Comparison of ENCODE assay signal across 26 cellular contexts in the genomic region with DNA sequence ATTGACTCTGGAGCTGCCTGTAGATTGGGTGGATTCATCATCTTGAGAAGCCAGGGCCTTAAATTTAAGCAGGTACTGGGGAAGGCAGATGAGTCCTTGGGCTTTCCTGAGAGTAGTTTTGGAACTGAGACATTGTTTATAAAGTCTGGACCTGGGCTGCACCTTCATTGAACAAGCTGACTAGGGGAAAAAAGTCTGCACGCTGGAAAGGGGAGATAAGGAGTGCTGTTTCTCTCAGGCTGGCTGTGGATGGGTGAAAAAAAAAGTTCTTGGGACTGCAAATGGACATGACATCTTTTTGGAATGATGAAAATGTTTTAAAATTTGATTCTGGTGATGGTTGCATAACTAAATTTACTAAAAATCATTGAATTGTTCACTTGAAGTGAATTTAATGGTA. TPM values are rescaled to one million over a fixed set of nuclear protein-coding genes. Genes with fewer than 3 reads are reported as not detected.
A peak's percentile ranks its signal among the peaks of the same experiment; 100 is the strongest.
DNase-seq lines count a peak whose midpoint lies in the region; ATAC-seq and TF ChIP-seq lines count a peak whose summit lies in the region.
"Had no signal": no experiment of that assay in that cellular context is flagged by ENCODE, and none has a peak within 500 bp of the region (broad histone marks: within the 10 kb centered on the region; RNA-seq: fewer than 3 reads in every experiment).

No MANE protein-coding gene starts in this region.

- TF ChIP-seq CTCF in activated CD8-positive, alpha-beta T cell treated with anti-CD3 and anti-CD28 coated beads for 36 hours (IDR thresholded peaks at IDR 0.05), result no peak

- peaks cover 50% of the 10 kb centered on the region for H3K36me3 Mint-ChIP-seq in activated CD4-positive, alpha-beta T cell treated with anti-CD3 and anti-CD28 coated beads for 36 hours (ENCODE audit: low read depth)
- peaks cover 37% of the 10 kb centered on the region for H3K36me3 Mint-ChIP-seq in activated CD8-positive, alpha-beta T cell treated with anti-CD3 and anti-CD28 coated beads for 36 hours (ENCODE audit: low read depth)
- H3K36me3 Mint-ChIP-seq in naive thymus-derived CD4-positive, alpha-beta T cell, result peaks cover 0 to 44% (median 28%) of the 10 kb centered on the region in 5 donors

- H3K36me3 ChIP-seq in naive thymus-derived CD4-positive, alpha-beta T cell (ENCODE audit: control insufficient read depth in 2 of 3, insufficient read depth in 3 of 3, low read length in 3 of 3), result peaks cover 20 to 69% (median 44%) of the 10 kb centered on the region in 3 experiments

- H3K4me1 Mint-ChIP-seq in activated CD4-positive, alpha-beta T cell treated with anti-CD3 and anti-CD28 coated beads for 36 hours, result peaks cover 35% of the 10 kb centered on the region
- H3K4me1 Mint-ChIP-seq in activated CD8-positive, alpha-beta T cell treated with anti-CD3 and anti-CD28 coated beads for 36 hours (ENCODE audit: low read depth), result peaks cover 43% of the 10 kb centered on the region
- H3K4me1 Mint-ChIP-seq in naive thymus-derived CD4-positive, alpha-beta T cell, result peaks cover 25 to 53% (median 50%) of the 10 kb centered on the region in 7 donors

- CTCF ChIA-PET in activated CD4-positive, alpha-beta T cell treated with anti-CD3 and anti-CD28 coated beads for 36 hours (lab: Charles Lee), result interaction anchor here (0.7 to 1.2 kb wide), 3 partner anchors 9 to 614 kb away, joined by 3 to 4 read pairs (median 3); no protein-coding TSS in a partner anchor
- CTCF ChIA-PET in activated CD8-positive, alpha-beta T cell treated with anti-CD3 and anti-CD28 coated beads for 36 hours (lab: Charles Lee), result interaction anchor here (0.7 kb wide), 2 partner anchors 40 to 688 kb away, joined by 3 read pairs; no protein-coding TSS in a partner anchor
- CTCF ChIA-PET in naive thymus-derived CD4-positive, alpha-beta T cell (lab: Charles Lee), result no interaction called here

- H3K4me3 Mint-ChIP-seq in activated CD4-positive, alpha-beta T cell treated with anti-CD3 and anti-CD28 coated beads for 36 hours, result no peak overlapping the region
- H3K4me3 Mint-ChIP-seq in activated CD8-positive, alpha-beta T cell treated with anti-CD3 and anti-CD28 coated beads for 36 hours, result no peak overlapping the region
- no peak overlapping the region for H3K4me3 Mint-ChIP-seq in naive thymus-derived CD4-positive, alpha-beta T cell

- H3K9me3 Mint-ChIP-seq in activated CD4-positive, alpha-beta T cell treated with anti-CD3 and anti-CD28 coated beads for 36 hours (ENCODE audit: low read depth), result no peaks in the 10 kb centered on the region
- no peaks in the 10 kb centered on the region for H3K9me3 Mint-ChIP-seq in activated CD8-positive, alpha-beta T cell treated with anti-CD3 and anti-CD28 coated beads for 36 hours
- no peaks in the 10 kb centered on the region for H3K9me3 Mint-ChIP-seq in naive thymus-derived CD4-positive, alpha-beta T cell

- POLR2A ChIA-PET in activated CD4-positive, alpha-beta T cell treated with anti-CD3 and anti-CD28 coated beads for 36 hours (lab: Charles Lee), result interaction anchor here (0.6 kb wide), 2 partner anchors 28 to 261 kb away, joined by 3 to 5 read pairs; no protein-coding TSS in a partner anchor
- POLR2A ChIA-PET in activated CD8-positive, alpha-beta T cell treated with anti-CD3 and anti-CD28 coated beads for 36 hours (lab: Charles Lee), result interaction anchor here (1.2 to 1.4 kb wide), 2 partner anchors 11 to 15 kb away, joined by 4 to 5 read pairs; no protein-coding TSS in a partner anchor
- POLR2A ChIA-PET in naive thymus-derived CD4-positive, alpha-beta T cell (lab: Charles Lee), result interaction anchor here (0.7 to 1.4 kb wide), 4 partner anchors 10 to 16 kb away, joined by 3 to 4 read pairs (median 4); a partner anchor contains a TSS

- no peak overlapping the region for H3K4me3 ChIP-seq in naive thymus-derived CD4-positive, alpha-beta T cell (ENCODE audit: low read length)
- H3K4me3 ChIP-seq: GM12878, prostate gland, testis had no signal

- H3K4me1 ChIP-seq in naive thymus-derived CD4-positive, alpha-beta T cell (ENCODE audit: control insufficient read depth in 2 of 2, insufficient read depth in 2 of 2, low read length in 2 of 2), result peaks cover 10 to 32% of the 10 kb centered on the region in 2 donors
- H3K4me1 ChIP-seq: prostate gland, testis had no signal

- ATAC-seq in activated CD4-positive, alpha-beta T cell treated with anti-CD3 and anti-CD28 coated beads for 36 hours, result no peak
- ATAC-seq in activated CD8-positive, alpha-beta T cell treated with anti-CD3 and anti-CD28 coated beads for 36 hours, result no peak
- no peak for ATAC-seq in naive thymus-derived CD4-positive, alpha-beta T cell
- ATAC-seq: GM12878, left lobe of liver had no signal

- H3K27me3 Mint-ChIP-seq in activated CD4-positive, alpha-beta T cell treated with anti-CD3 and anti-CD28 coated beads for 36 hours, result no peaks in the 10 kb centered on the region
- no peaks in the 10 kb centered on the region for H3K27me3 Mint-ChIP-seq in activated CD8-positive, alpha-beta T cell treated with anti-CD3 and anti-CD28 coated beads for 36 hours
- H3K27me3 Mint-ChIP-seq in naive thymus-derived CD4-positive, alpha-beta T cell, result no peaks in the 10 kb centered on the region

- intact Hi-C loops in activated CD4-positive, alpha-beta T cell treated with anti-CD3 and anti-CD28 coated beads for 36 hours (cut with DNase I, micrococcal nuclease), result no loop called here
- intact Hi-C loops in activated CD8-positive, alpha-beta T cell treated with anti-CD3 and anti-CD28 coated beads for 36 hours (cut with micrococcal nuclease), result no loop called here
- intact Hi-C loops in naive thymus-derived CD4-positive, alpha-beta T cell (cut with micrococcal nuclease), result no loop called here

- H3K27me3 ChIP-seq in naive thymus-derived CD4-positive, alpha-beta T cell (ENCODE audit: control insufficient read depth in 2 of 2, insufficient read depth in 2 of 2, low read length in 2 of 2), result no peaks in the 10 kb centered on the region
- H3K27me3 ChIP-seq: neutrophil, testis had no signal

- peak overlapping the region; percentile 13 for H3K27ac Mint-ChIP-seq in activated CD4-positive, alpha-beta T cell treated with anti-CD3 and anti-CD28 coated beads for 36 hours
- H3K27ac Mint-ChIP-seq in activated CD8-positive, alpha-beta T cell treated with anti-CD3 and anti-CD28 coated beads for 36 hours, result peak overlapping the region; percentile 12
- H3K27ac Mint-ChIP-seq in naive thymus-derived CD4-positive, alpha-beta T cell, result peak overlapping the region in 5 of 9 donors; percentile 13 to 81 (median 15)

- no peak overlapping the region for H3K27ac ChIP-seq in naive thymus-derived CD4-positive, alpha-beta T cell (ENCODE audit: low read depth, low read length)
- H3K27ac ChIP-seq: 22Rv1, C4-2B, neutrophil, prostate gland, testis had no signal

- no peaks in the 10 kb centered on the region for H3K9me3 ChIP-seq in naive thymus-derived CD4-positive, alpha-beta T cell (ENCODE audit: control insufficient read depth in 2 of 3, low read length in 3 of 3)
- H3K9me3 ChIP-seq: neutrophil, prostate gland, SK-N-SH, testis had no signal

- DNase-seq in activated CD4-positive, alpha-beta T cell treated with anti-CD3 and anti-CD28 coated beads for 36 hours, result no peak
- DNase-seq in activated CD4-positive, alpha-beta T cell treated with anti-CD3 and anti-CD28 coated beads, Interleukin-2, amount 50 U/mL, for 4 hours, result no peak
- no peak for DNase-seq in activated CD8-positive, alpha-beta T cell treated with anti-CD3 and anti-CD28 coated beads for 36 hours
- no peak for DNase-seq in naive thymus-derived CD4-positive, alpha-beta T cell
- no peak for DNase-seq in stimulated activated CD8-positive, alpha-beta memory T cell treated with anti-CD3 and anti-CD28 coated beads, Interleukin-4, amount 100 ng/mL, for 48 hours
- no peak for DNase-seq in T-helper 1 cell
- DNase-seq: activated CD4-positive, alpha-beta T cell treated with anti-CD3 and anti-CD28 coated beads for 1 hour; central memory CD4-positive, alpha-beta T cell; dermis blood vessel endothelial cell; HCEC 1CT; hippocampal formation; IMR-90; mesenchymal stem cell; NCI-H1694; NCI-H510A; SK-N-SH; stimulated activated CD4-positive, alpha-beta T cell treated with anti-CD3 and anti-CD28 coated beads, Interleukin-4, amount 100 ng/mL, for 4 hours; stimulated activated naive CD4-positive, alpha-beta T cell; T-helper 2 cell; testis had no signal

RNA-seq across cellular contexts. Expression of a gene that starts 12.0 kb away (rescaled TPM):
- 10 to 100 TPM; 84.6 to 88.2 TPM for total RNA-seq in activated CD4-positive, alpha-beta T cell treated with anti-CD3 and anti-CD28 coated beads for 36 hours
- 10 to 100 TPM; 87.5 to 88.7 TPM for total RNA-seq in activated CD8-positive, alpha-beta T cell treated with anti-CD3 and anti-CD28 coated beads for 36 hours
- 100 to 1,000 TPM in 2 of 5 experiments, 10 to 100 TPM in 3; 68.7 to 122 (median 95.4) TPM for total RNA-seq in naive thymus-derived CD4-positive, alpha-beta T cell
- polyA plus RNA-seq in naive thymus-derived CD4-positive, alpha-beta T cell, result 10 to 100 TPM; 23.3 to 41.4 TPM

RNA-seq across cellular contexts. Expression of a gene that starts 25.7 kb away (rescaled TPM):
- total RNA-seq in activated CD4-positive, alpha-beta T cell treated with anti-CD3 and anti-CD28 coated beads for 36 hours, result 10 to 100 TPM; 12.7 to 37.1 TPM
- 10 to 100 TPM; 28.9 to 33.0 TPM for total RNA-seq in activated CD8-positive, alpha-beta T cell treated with anti-CD3 and anti-CD28 coated beads for 36 hours
- total RNA-seq in naive thymus-derived CD4-positive, alpha-beta T cell, result 10 to 100 TPM in 3 of 5 experiments, 1 to 10 TPM in 2; 5.6 to 31.4 (median 14.9) TPM
- polyA plus RNA-seq in naive thymus-derived CD4-positive, alpha-beta T cell, result 10 to 100 TPM; 40.5 to 49.6 TPM

RNA-seq across cellular contexts. Expression of a gene that starts 29.2 kb away (rescaled TPM):
- 10 to 100 TPM; 40.1 to 67.3 TPM for total RNA-seq in activated CD4-positive, alpha-beta T cell treated with anti-CD3 and anti-CD28 coated beads for 36 hours
- 10 to 100 TPM; 30.0 to 41.0 TPM for total RNA-seq in activated CD8-positive, alpha-beta T cell treated with anti-CD3 and anti-CD28 coated beads for 36 hours
- total RNA-seq in naive thymus-derived CD4-positive, alpha-beta T cell, result 100 to 1,000 TPM in 1 of 5 experiments, 10 to 100 TPM in 4; 70.9 to 102 (median 83.2) TPM
- 10 to 100 TPM in 1 of 2 donors, 1 to 10 TPM in 1; 9.9 to 27.9 TPM for polyA plus RNA-seq in naive thymus-derived CD4-positive, alpha-beta T cell

RNA-seq across cellular contexts. Expression of a gene that starts 55.2 kb away (rescaled TPM):
- 10 to 100 TPM; 54.7 to 65.0 TPM for total RNA-seq in activated CD4-positive, alpha-beta T cell treated with anti-CD3 and anti-CD28 coated beads for 36 hours
- total RNA-seq in activated CD8-positive, alpha-beta T cell treated with anti-CD3 and anti-CD28 coated beads for 36 hours, result 10 to 100 TPM; 51.1 to 53.5 TPM
- 100 to 1,000 TPM in 3 of 5 experiments, 10 to 100 TPM in 2; 74.2 to 117 (median 104) TPM for total RNA-seq in naive thymus-derived CD4-positive, alpha-beta T cell
- polyA plus RNA-seq in naive thymus-derived CD4-positive, alpha-beta T cell, result 10 to 100 TPM; 23.1 to 34.3 TPM

RNA-seq across cellular contexts. Expression of a gene that starts 58.3 kb away (rescaled TPM):
- 10 to 100 TPM in 1 of 2 experiments, 1 to 10 TPM in 1; 7.1 to 10.3 TPM for total RNA-seq in activated CD4-positive, alpha-beta T cell treated with anti-CD3 and anti-CD28 coated beads for 36 hours
- total RNA-seq in activated CD8-positive, alpha-beta T cell treated with anti-CD3 and anti-CD28 coated beads for 36 hours, result 1 to 10 TPM; 8.8 to 9.8 TPM
- total RNA-seq in naive thymus-derived CD4-positive, alpha-beta T cell, result 10 to 100 TPM in 3 of 5 experiments, 1 to 10 TPM in 2; 7.8 to 16.6 (median 10.5) TPM
- not detected for polyA plus RNA-seq in naive thymus-derived CD4-positive, alpha-beta T cell
